In the genomic region with DNA sequence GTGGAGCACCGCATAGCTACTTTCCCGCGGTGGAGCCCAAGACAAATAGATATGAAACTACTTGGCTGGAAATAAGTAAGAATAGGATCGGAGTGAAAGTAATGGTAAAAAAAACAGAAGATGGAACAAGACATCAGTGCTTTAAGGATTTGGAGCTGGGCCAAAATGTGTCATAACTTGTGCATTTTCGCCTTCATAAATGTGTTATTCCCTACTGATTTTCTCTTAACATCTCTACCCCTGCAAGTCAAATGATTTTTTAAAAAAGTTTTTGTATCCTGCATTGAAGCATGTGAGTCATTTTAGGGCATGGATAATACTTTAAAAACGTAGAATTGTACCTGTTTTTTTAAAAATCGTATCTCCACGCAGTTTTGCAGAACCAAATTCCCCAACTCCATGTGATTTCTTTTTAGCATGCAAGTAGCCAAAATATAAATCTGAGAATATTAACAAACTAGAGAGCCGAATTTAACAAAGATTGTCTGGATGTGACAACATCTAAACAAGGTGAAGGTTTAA, we compare ENCODE assay signal across 1 cellular context.
TF ChIP-seq lines count a peak whose summit lies in the region.

No MANE protein-coding gene starts in this region.

TF ChIP-seq in HepG2, 621 proteins besides CTCF, POLR2A, EP300 and RAD21 (continued from another document and continues in another):
- no peak for TF ChIP-seq ZHX1 (CRISPR knock-in tag; IDR thresholded peaks at IDR 0.05; ENCODE audit: low read depth)
- TF ChIP-seq ZNF788 (CRISPR knock-in tag; IDR thresholded peaks at IDR 0.05; ENCODE audit: borderline replicate concordance) = 0 out of 2 replicates have a peak, but pooled peaks have one; percentile 1
- TF ChIP-seq ZBTB1 (CRISPR knock-in tag; IDR thresholded peaks at IDR 0.05; ENCODE audit: borderline replicate concordance) = no peak
- no peak for TF ChIP-seq DR1 (CRISPR knock-in tag; IDR thresholded peaks at IDR 0.05)
- 0 out of 2 replicates have a peak, but pooled peaks have one; percentile 10 for TF ChIP-seq TARDBP (CRISPR knock-in tag; IDR thresholded peaks at IDR 0.05)
- no peak for TF ChIP-seq NFYB (CRISPR knock-in tag; IDR thresholded peaks at IDR 0.05)
- no peak for TF ChIP-seq ZNF550 (CRISPR knock-in tag; IDR thresholded peaks at IDR 0.05; ENCODE audit: borderline replicate concordance)
- TF ChIP-seq MIER2 (CRISPR knock-in tag; IDR thresholded peaks at IDR 0.05) = no peak
- no peak for TF ChIP-seq SMARCE1 (IDR thresholded peaks at IDR 0.05; ENCODE audit: borderline replicate concordance)
- no peak for TF ChIP-seq SALL1 (CRISPR knock-in tag; IDR thresholded peaks at IDR 0.05)
- TF ChIP-seq ZNF75D (CRISPR knock-in tag; IDR thresholded peaks at IDR 0.05; ENCODE audit: borderline replicate concordance) = no peak
- no peak for TF ChIP-seq ZNF577 (CRISPR knock-in tag; IDR thresholded peaks at IDR 0.05; ENCODE audit: borderline replicate concordance, low read depth)
- TF ChIP-seq ZNF317 (CRISPR knock-in tag; IDR thresholded peaks at IDR 0.05) = no peak
- TF ChIP-seq, protein P1, sequence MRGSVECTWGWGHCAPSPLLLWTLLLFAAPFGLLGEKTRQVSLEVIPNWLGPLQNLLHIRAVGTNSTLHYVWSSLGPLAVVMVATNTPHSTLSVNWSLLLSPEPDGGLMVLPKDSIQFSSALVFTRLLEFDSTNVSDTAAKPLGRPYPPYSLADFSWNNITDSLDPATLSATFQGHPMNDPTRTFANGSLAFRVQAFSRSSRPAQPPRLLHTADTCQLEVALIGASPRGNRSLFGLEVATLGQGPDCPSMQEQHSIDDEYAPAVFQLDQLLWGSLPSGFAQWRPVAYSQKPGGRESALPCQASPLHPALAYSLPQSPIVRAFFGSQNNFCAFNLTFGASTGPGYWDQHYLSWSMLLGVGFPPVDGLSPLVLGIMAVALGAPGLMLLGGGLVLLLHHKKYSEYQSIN (CRISPR knock-in tag; IDR thresholded peaks at IDR 0.05; ENCODE audit: borderline replicate concordance) = no peak
- TF ChIP-seq ZBTB44 (CRISPR knock-in tag; IDR thresholded peaks at IDR 0.05) = no peak
- TF ChIP-seq TOPORS (CRISPR knock-in tag; IDR thresholded peaks at IDR 0.05) = no peak
- no peak for TF ChIP-seq ZSCAN21 (CRISPR knock-in tag; IDR thresholded peaks at IDR 0.05; ENCODE audit: borderline replicate concordance)
- TF ChIP-seq ZNF766 (CRISPR knock-in tag; IDR thresholded peaks at IDR 0.05; ENCODE audit: borderline replicate concordance) = no peak
- no peak for TF ChIP-seq TERF1 (CRISPR knock-in tag; IDR thresholded peaks at IDR 0.05)
- TF ChIP-seq NR2F1 (CRISPR knock-in tag; IDR thresholded peaks at IDR 0.05) = no peak
- TF ChIP-seq ZNF780A (CRISPR knock-in tag; IDR thresholded peaks at IDR 0.05) = no peak
- no peak for TF ChIP-seq ZNF883 (CRISPR knock-in tag; IDR thresholded peaks at IDR 0.05; ENCODE audit: not compliant biosample characterization)
- TF ChIP-seq, protein P2, sequence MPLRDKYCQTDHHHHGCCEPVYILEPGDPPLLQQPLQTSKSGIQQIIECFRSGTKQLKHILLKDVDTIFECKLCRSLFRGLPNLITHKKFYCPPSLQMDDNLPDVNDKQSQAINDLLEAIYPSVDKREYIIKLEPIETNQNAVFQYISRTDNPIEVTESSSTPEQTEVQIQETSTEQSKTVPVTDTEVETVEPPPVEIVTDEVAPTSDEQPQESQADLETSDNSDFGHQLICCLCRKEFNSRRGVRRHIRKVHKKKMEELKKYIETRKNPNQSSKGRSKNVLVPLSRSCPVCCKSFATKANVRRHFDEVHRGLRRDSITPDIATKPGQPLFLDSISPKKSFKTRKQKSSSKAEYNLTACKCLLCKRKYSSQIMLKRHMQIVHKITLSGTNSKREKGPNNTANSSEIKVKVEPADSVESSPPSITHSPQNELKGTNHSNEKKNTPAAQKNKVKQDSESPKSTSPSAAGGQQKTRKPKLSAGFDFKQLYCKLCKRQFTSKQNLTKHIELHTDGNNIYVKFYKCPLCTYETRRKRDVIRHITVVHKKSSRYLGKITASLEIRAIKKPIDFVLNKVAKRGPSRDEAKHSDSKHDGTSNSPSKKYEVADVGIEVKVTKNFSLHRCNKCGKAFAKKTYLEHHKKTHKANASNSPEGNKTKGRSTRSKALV (CRISPR knock-in tag; IDR thresholded peaks at IDR 0.05) = 0 out of 2 replicates have a peak, but pooled peaks have one; percentile 0
- no peak for TF ChIP-seq GMEB2 (CRISPR knock-in tag; IDR thresholded peaks at IDR 0.05; ENCODE audit: low read depth)
- TF ChIP-seq ZNF839 (CRISPR knock-in tag; IDR thresholded peaks at IDR 0.05; ENCODE audit: borderline replicate concordance) = no peak
- TF ChIP-seq, protein P3, sequence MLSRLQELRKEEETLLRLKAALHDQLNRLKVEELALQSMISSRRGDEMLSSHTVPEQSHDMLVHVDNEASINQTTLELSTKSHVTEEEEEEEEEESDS (CRISPR knock-in tag; IDR thresholded peaks at IDR 0.05; ENCODE audit: borderline replicate concordance) = no peak
- TF ChIP-seq ZNF879 (CRISPR knock-in tag; IDR thresholded peaks at IDR 0.05) = no peak
- no peak for TF ChIP-seq CREB1 (IDR thresholded peaks at IDR 0.05)
- TF ChIP-seq CREB1 (CRISPR knock-in tag; IDR thresholded peaks at IDR 0.05) = 0 out of 2 replicates have a peak, but pooled peaks have one; percentile 26
- no peak for TF ChIP-seq ZNF138 (CRISPR knock-in tag; IDR thresholded peaks at IDR 0.05; ENCODE audit: low read depth)
- TF ChIP-seq CBX2 (IDR thresholded peaks at IDR 0.05; ENCODE audit: low read depth, low read length) = peak; percentile 92; the same call in 1 of the 2 replicates
- TF ChIP-seq CBX2 (CRISPR knock-in tag; IDR thresholded peaks at IDR 0.05; ENCODE audit: low read depth) = no peak
- TF ChIP-seq TFAP4 (IDR thresholded peaks at IDR 0.05; ENCODE audit: borderline replicate concordance, low read depth) = no peak; the same call in 1 of the 2 replicates
- no peak for TF ChIP-seq KDM5B (CRISPR knock-in tag; IDR thresholded peaks at IDR 0.05; ENCODE audit: borderline replicate concordance)
- no peak for TF ChIP-seq NFYC (CRISPR knock-in tag; IDR thresholded peaks at IDR 0.05)
- TF ChIP-seq, protein P4, sequence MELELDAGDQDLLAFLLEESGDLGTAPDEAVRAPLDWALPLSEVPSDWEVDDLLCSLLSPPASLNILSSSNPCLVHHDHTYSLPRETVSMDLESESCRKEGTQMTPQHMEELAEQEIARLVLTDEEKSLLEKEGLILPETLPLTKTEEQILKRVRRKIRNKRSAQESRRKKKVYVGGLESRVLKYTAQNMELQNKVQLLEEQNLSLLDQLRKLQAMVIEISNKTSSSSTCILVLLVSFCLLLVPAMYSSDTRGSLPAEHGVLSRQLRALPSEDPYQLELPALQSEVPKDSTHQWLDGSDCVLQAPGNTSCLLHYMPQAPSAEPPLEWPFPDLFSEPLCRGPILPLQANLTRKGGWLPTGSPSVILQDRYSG (CRISPR knock-in tag; IDR thresholded peaks at IDR 0.05) = no peak
- TF ChIP-seq KDM6A (CRISPR knock-in tag; IDR thresholded peaks at IDR 0.05; ENCODE audit: low read depth) = no peak
- TF ChIP-seq TFDP2 (CRISPR knock-in tag; IDR thresholded peaks at IDR 0.05) = peak; percentile 5; the same call in 1 of the 2 replicates
- no peak for TF ChIP-seq RBM39 (IDR thresholded peaks at IDR 0.05; ENCODE audit: low read depth, low read length, poor library complexity, severe bottlenecking)
- no peak; the same call in 1 of the 2 replicates for TF ChIP-seq ZNF430 (CRISPR knock-in tag; IDR thresholded peaks at IDR 0.05)
- no peak for TF ChIP-seq PRPF4 (IDR thresholded peaks at IDR 0.05; ENCODE audit: low read depth, low read length, poor library complexity, severe bottlenecking)
- TF ChIP-seq YEATS2 (CRISPR knock-in tag; IDR thresholded peaks at IDR 0.05; ENCODE audit: borderline replicate concordance) = 0 out of 2 replicates have a peak, but pooled peaks have one; percentile 6
- TF ChIP-seq ZFP36L2 (CRISPR knock-in tag; IDR thresholded peaks at IDR 0.05) = no peak
- TF ChIP-seq ZNF34 (CRISPR knock-in tag; IDR thresholded peaks at IDR 0.05; ENCODE audit: borderline replicate concordance) = no peak
- no peak for TF ChIP-seq TEF (CRISPR knock-in tag; IDR thresholded peaks at IDR 0.05)
- TF ChIP-seq ETV6 (CRISPR knock-in tag; conservative IDR thresholded peaks at IDR 0.05) = no peak
- TF ChIP-seq PAX8 (CRISPR knock-in tag; IDR thresholded peaks at IDR 0.05; ENCODE audit: borderline replicate concordance) = no peak
- TF ChIP-seq, protein P5, sequence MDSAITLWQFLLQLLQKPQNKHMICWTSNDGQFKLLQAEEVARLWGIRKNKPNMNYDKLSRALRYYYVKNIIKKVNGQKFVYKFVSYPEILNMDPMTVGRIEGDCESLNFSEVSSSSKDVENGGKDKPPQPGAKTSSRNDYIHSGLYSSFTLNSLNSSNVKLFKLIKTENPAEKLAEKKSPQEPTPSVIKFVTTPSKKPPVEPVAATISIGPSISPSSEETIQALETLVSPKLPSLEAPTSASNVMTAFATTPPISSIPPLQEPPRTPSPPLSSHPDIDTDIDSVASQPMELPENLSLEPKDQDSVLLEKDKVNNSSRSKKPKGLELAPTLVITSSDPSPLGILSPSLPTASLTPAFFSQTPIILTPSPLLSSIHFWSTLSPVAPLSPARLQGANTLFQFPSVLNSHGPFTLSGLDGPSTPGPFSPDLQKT (CRISPR knock-in tag; IDR thresholded peaks at IDR 0.05; ENCODE audit: borderline replicate concordance) = no peak
- TF ChIP-seq EED (CRISPR knock-in tag; IDR thresholded peaks at IDR 0.05) = no peak
